10 cellular contexts compared by ENCODE assay signal in genomic region chr9:35697486-35697885, GRCh38. TPM values are rescaled to one million over a fixed set of nuclear protein-coding genes. Genes with fewer than 3 reads are reported as not detected.
A peak's percentile ranks its signal among the peaks of the same experiment; 100 is the strongest.
DNase-seq lines count a peak whose midpoint lies in the region; ATAC-seq and TF ChIP-seq lines count a peak whose summit lies in the region.
"Had no signal": no experiment of that assay in that cellular context is flagged by ENCODE, and none has a peak within 500 bp of the region (broad histone marks: within the 10 kb centered on the region; RNA-seq: fewer than 3 reads in every experiment).

No MANE protein-coding gene starts in this region.

- ATAC-seq in Right ventricle myocardium superior (ENCODE audit: poor library complexity) (no peak), upper lobe of right lung (peak; percentile 3)

- H3K4me1 ChIP-seq in cardiac muscle cell (ENCODE audit: low read depth) (no peaks in the 10 kb centered on the region), upper lobe of right lung (peaks cover 12% of the 10 kb centered on the region)

- H3K4me3 ChIP-seq in cardiac muscle cell = no peak overlapping the region
- no peak overlapping the region for H3K4me3 ChIP-seq in upper lobe of right lung

- H3K9me3 ChIP-seq in cardiac muscle cell (ENCODE audit: low read depth) = no peaks in the 10 kb centered on the region
- H3K9me3 ChIP-seq in upper lobe of right lung = no peaks in the 10 kb centered on the region

- intact Hi-C loops in Right ventricle myocardium superior (cut with DNase I) = loop anchor here (5.0 kb wide), 1 partner anchor 35 kb away; no protein-coding TSS in a partner anchor
- intact Hi-C loops in upper lobe of right lung (cut with DNase I) = no loop called here

- DNase-seq in cardiac muscle cell (ENCODE audit: low read depth in 1 of 2, low spot score in 1 of 2) (no peak), Right ventricle myocardium superior (no peak), upper lobe of right lung (no peak), ecto neural progenitor cell (ENCODE audit: low spot score) (no peak)
- DNase-seq: activated CD4-positive, CD25-positive, alpha-beta regulatory T cell treated with anti-CD3 and anti-CD28 coated beads, Interleukin-2, amount 50 U/mL, for 72 hours; activated gamma-delta T cell treated with Interleukin-2 at 50 U/mL for 16 hours; dermis blood vessel endothelial cell; hypothalamus had no signal

- H3K27ac ChIP-seq in cardiac muscle cell (peak overlapping the region; percentile 58), upper lobe of right lung (peak overlapping the region; percentile 78)

- TF ChIP-seq CTCF in cardiac muscle cell (IDR thresholded peaks at IDR 0.05; ENCODE audit: low read depth, low read length) (no peak), upper lobe of right lung (IDR thresholded peaks at IDR 0.05) (no peak)

- H3K27me3 ChIP-seq in cardiac muscle cell (no peaks in the 10 kb centered on the region), upper lobe of right lung (no peaks in the 10 kb centered on the region)

- H3K36me3 ChIP-seq in cardiac muscle cell (peaks cover 55% of the 10 kb centered on the region), upper lobe of right lung (peaks cover 64% of the 10 kb centered on the region)

RNA-seq across cellular contexts. Expression of gene TPM2, which starts 7.8 kb away (rescaled TPM):
- total RNA-seq in cardiac muscle cell (645 and 899 TPM in 2 replicates), Right ventricle myocardium superior (966 TPM), upper lobe of right lung (161 TPM)
- polyA plus RNA-seq in cardiac muscle cell = 761 and 1,591 TPM in 2 replicates

RNA-seq across cellular contexts. Expression of gene CA9, which starts 23.8 kb away (rescaled TPM):
- total RNA-seq in cardiac muscle cell = 2.4 and 3.1 TPM in 2 replicates
- polyA plus RNA-seq in cardiac muscle cell = 2.6 and 4.9 TPM in 2 replicates
- not detected for total RNA-seq in Right ventricle myocardium superior
- total RNA-seq in upper lobe of right lung = 0.55 TPM
- total RNA-seq: A172, dermis blood vessel endothelial cell, myocyte had no signal

RNA-seq across cellular contexts. Expression of gene ARHGEF39, which starts 32.5 kb away (rescaled TPM):
- total RNA-seq in cardiac muscle cell (1.5 and 12.6 TPM in 2 replicates), Right ventricle myocardium superior (0.24 TPM), upper lobe of right lung (0.38 TPM)
- polyA plus RNA-seq in cardiac muscle cell = 5.6 and 36.9 TPM in 2 replicates
- total RNA-seq: myocyte had no signal

RNA-seq across cellular contexts. Expression of gene TLN1, which starts 34.5 kb away (rescaled TPM):
- 172 and 178 TPM in 2 replicates for total RNA-seq in cardiac muscle cell
- polyA plus RNA-seq in cardiac muscle cell = 96.0 and 98.0 TPM in 2 replicates
- 252 TPM for total RNA-seq in Right ventricle myocardium superior
- total RNA-seq in upper lobe of right lung = 439 TPM

RNA-seq across cellular contexts. Expression of gene CREB3, which starts 35.0 kb away (rescaled TPM):
- 45.7 and 51.5 TPM in 2 replicates for total RNA-seq in cardiac muscle cell
- 62.3 and 84.2 TPM in 2 replicates for polyA plus RNA-seq in cardiac muscle cell
- 20.3 TPM for total RNA-seq in Right ventricle myocardium superior
- total RNA-seq in upper lobe of right lung = 34.9 TPM
